ENCODE assay signal across 9 cellular contexts in the genomic region with DNA sequence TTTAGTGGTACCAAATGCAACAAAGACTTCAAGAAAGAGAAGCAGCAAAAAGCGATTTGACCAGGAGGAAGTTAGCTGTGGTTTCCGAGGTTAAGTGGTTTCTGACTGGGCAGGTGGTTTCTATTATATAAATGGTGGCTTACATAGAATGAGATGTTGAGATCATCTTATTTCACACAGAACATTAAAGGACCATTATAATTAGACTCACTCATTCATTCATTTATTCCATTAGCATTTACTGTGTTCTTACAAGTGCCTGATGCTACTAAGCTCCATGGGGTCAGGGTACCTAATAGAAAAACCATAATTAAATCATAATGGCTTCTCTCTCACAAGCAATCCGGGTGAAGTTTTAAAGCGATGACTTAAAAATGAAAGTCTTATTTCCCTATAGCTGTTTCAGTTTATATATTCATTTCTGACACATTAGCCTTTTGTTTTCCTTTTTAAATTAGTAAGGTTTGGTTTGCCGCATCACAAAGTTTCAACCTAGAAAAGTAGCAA. TPM values are rescaled to one million over a fixed set of nuclear protein-coding genes. Genes with fewer than 3 reads are reported as not detected.
DNase-seq lines count a peak whose midpoint lies in the region; ATAC-seq, FAIRE-seq and TF ChIP-seq lines count a peak whose summit lies in the region.
"Had no signal": no experiment of that assay in that cellular context is flagged by ENCODE, and none has a peak within 500 bp of the region (broad histone marks: within the 10 kb centered on the region; RNA-seq: fewer than 3 reads in every experiment).

No MANE protein-coding gene starts in this region.

- FAIRE-seq in GM18507 (lab: Jason Lieb, UNC): peak; percentile 91

- DNase-seq in GM18507 (ENCODE audit: extremely low spot score, insufficient read length, low read depth) (peak; percentile 14), astrocyte of the hippocampus (ENCODE audit: low read depth, low spot score) (peak; percentile 17), AG08396 (ENCODE audit: low spot score) (no peak), omental fat pad (ENCODE audit: low spot score) (no peak), GM19240 (ENCODE audit: insufficient read length, low spot score) (no peak), spleen (no peak)
- DNase-seq: activated naive CD4-positive, alpha-beta T cell treated with anti-CD3 and anti-CD28 coated beads, Interleukin-2, amount 10 ng/mL, durations not matched to agents 7 days and 5 days had no signal

- no peak overlapping the region for H3K27ac ChIP-seq in spleen

- peaks cover 0 to 12% (median 5%) of the 10 kb centered on the region in 6 donors for H3K4me1 ChIP-seq in spleen

- H3K27me3 ChIP-seq in spleen (replicated peaks in 1 of 7): peaks cover 0 to 24% (median 0%) of the 10 kb centered on the region in 7 donors

- intact Hi-C loops in spleen (cut with DNase I; ENCODE audit: low total_unique reads): no loop called here

- H3K36me3 ChIP-seq in spleen: no peaks in the 10 kb centered on the region

- no peak for TF ChIP-seq CTCF in omental fat pad (IDR thresholded peaks at IDR 0.05)
- TF ChIP-seq CTCF in spleen (IDR thresholded peaks at IDR 0.05 in 8 of 11, conservative IDR thresholded peaks at IDR 0.05 in 3 of 11): no peak

- no peaks in the 10 kb centered on the region for H3K9me3 ChIP-seq in spleen

- peak; percentile 95 for ATAC-seq in GM21423 (IDR thresholded peaks at IDR 0.05; ENCODE audit: unreplicated experiment)
- ATAC-seq in HG03432 (IDR thresholded peaks at IDR 0.05; ENCODE audit: unreplicated experiment): peak; percentile 97
- no peak for ATAC-seq in omental fat pad (ENCODE audit: low FRiP score)

- 19 to 40% (median 27%) methylated on average over 5 of the region's 5 CpGs for WGBS in spleen, 5 donors

- H3K4me3 ChIP-seq in spleen: no peak overlapping the region

- TF ChIP-seq POLR2A in spleen (IDR thresholded peaks at IDR 0.05): no peak

RNA-seq across cellular contexts. Expression of gene TSPAN6, which starts 10.6 kb away (rescaled TPM):
- total RNA-seq in omental fat pad (10 to 100 TPM; 27.3 to 55.5 (median 38.4) TPM), spleen (10 to 100 TPM in 5 of 7 donors, 1 to 10 TPM in 2; 6.7 to 20.8 (median 17.3) TPM)
- polyA plus RNA-seq in spleen: 1 to 10 TPM; 2.9 to 6.8 (median 4.3) TPM

RNA-seq across cellular contexts. Expression of gene SRPX2, which starts 18.0 kb away (rescaled TPM):
- 100 to 1,000 TPM in 2 of 4 donors, 10 to 100 TPM in 2; 77.9 to 327 (median 148) TPM for total RNA-seq in omental fat pad
- total RNA-seq in spleen: 10 to 100 TPM in 6 of 7 donors, 1 to 10 TPM in 1; 7.7 to 57.5 (median 33.3) TPM
- 10 to 100 TPM in 2 of 3 donors, 1 to 10 TPM in 1; 3.7 to 13.4 (median 13.1) TPM for polyA plus RNA-seq in spleen

RNA-seq across cellular contexts. Expression of gene TNMD, which starts 41.3 kb away (rescaled TPM):
- total RNA-seq in omental fat pad: 10 to 100 TPM in 3 of 4 donors, 1 to 10 TPM in 1; 3.0 to 80.5 (median 18.1) TPM
- total RNA-seq in spleen: 1 to 10 TPM in 1 of 7 donors, under 1 TPM in 1, not detected in 5; 0.79 to 1.8 TPM
- under 1 TPM in 1 of 3 donors, not detected in 2; 0.22 TPM for polyA plus RNA-seq in spleen

Comparison
In these comparisons a context has a peak if more than half of its experiments do, and no peak if none do; other contexts are left out.
1. DNase-seq: peak in GM18507 (single experiment) and astrocyte of the hippocampus (single experiment); none in AG08396 (single experiment), omental fat pad (single experiment), GM19240 (single experiment) and spleen (single experiment).